In the genomic region with DNA sequence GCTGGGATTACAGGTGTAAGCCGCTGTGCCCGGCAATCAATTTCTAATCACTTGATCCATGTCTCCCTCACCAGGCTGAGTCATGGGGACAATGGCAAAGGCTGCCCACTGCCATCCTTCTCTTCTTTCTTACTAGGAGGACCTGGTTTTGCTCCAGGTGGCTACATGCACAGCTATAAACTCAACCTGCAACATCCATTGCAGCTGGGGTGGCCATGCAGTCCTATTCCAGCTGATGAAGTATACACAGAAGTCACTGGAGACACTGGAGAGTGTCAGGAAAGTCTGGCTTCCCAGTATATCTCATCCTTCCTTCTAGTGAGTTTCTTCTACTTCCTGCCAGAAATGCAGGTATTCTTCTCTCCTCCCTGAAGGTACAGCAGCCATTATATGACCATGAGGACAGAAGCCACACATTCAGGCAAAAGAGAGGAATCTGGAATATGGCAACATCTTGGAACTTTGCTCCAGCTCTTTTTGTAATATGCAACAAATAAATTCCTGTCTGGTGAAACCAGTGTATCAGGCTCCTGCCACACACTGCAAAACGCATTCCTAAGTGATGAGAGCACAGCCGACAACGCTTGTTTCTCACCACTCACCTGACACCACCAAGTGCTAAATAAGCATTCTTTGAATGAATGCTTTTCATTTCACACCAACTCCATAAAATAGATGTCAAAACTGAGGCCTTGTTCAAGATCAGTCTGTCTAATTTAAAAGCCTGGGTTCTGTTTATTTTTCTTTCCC, we compare ENCODE assay signal across 9 cellular contexts. TPM values are rescaled to one million over a fixed set of nuclear protein-coding genes. Genes with fewer than 3 reads are reported as not detected.
A peak's percentile ranks its signal among the peaks of the same experiment; 100 is the strongest.
DNase-seq lines count a peak whose midpoint lies in the region; ATAC-seq and TF ChIP-seq lines count a peak whose summit lies in the region.
"Had no signal": no experiment of that assay in that cellular context is flagged by ENCODE, and none has a peak within 500 bp of the region (broad histone marks: within the 10 kb centered on the region; RNA-seq: fewer than 3 reads in every experiment).

No MANE protein-coding gene starts in this region.

- H4K5ac ChIP-seq in IMR-90 (ENCODE audit: low read depth, low read length): no peak overlapping the region

- H3K36me3 ChIP-seq in IMR-90 (ENCODE audit: control insufficient read depth, insufficient read depth, low read length) (no peaks in the 10 kb centered on the region), endodermal cell (ENCODE audit: control insufficient read depth, insufficient read depth, low read length) (no peaks in the 10 kb centered on the region), lung (ENCODE audit: control insufficient read depth in 2 of 2, insufficient read depth in 2 of 2, low read length in 2 of 2) (no peaks in the 10 kb centered on the region), MM.1S (replicated peaks; ENCODE audit: insufficient read depth, low read length) (no peaks in the 10 kb centered on the region)

- no peaks in the 10 kb centered on the region for H3F3A ChIP-seq in MM.1S (ENCODE audit: insufficient read depth, low read length)

- no peak overlapping the region for H3K4ac ChIP-seq in IMR-90 (ENCODE audit: low read depth, low read length)

- intact Hi-C loops in IMR-90 (cut with micrococcal nuclease): no loop called here

- H3K23ac ChIP-seq in IMR-90 (ENCODE audit: low read depth, low read length): no peak overlapping the region

- H2BK5ac ChIP-seq in IMR-90 (ENCODE audit: low read depth, low read length, poor library complexity, severe bottlenecking): no peak overlapping the region

- peaks cover 48% of the 10 kb centered on the region for H3K4me1 Mint-ChIP-seq in endodermal cell

- no peak overlapping the region for H3K56ac ChIP-seq in IMR-90 (ENCODE audit: extremely low read depth, insufficient read depth, low read length)

- TF ChIP-seq CTCF in IMR-90 (conservative IDR thresholded peaks at IDR 0.05; ENCODE audit: low read depth, low read length): no peak
- TF ChIP-seq CTCF in endodermal cell (conservative IDR thresholded peaks at IDR 0.05): no peak
- no peak for TF ChIP-seq CTCF in lung (IDR thresholded peaks at IDR 0.05; ENCODE audit: control extremely low read depth, extremely low read depth)
- no peak for TF ChIP-seq CTCF in GM10266 (IDR thresholded peaks at IDR 0.05; ENCODE audit: control insufficient read depth, insufficient read depth, low read depth, missing control alignments)
- no peak for TF ChIP-seq CTCF in MM.1S (IDR thresholded peaks at IDR 0.05; ENCODE audit: low read length)

- H2AFZ ChIP-seq in IMR-90 (replicated peaks; ENCODE audit: low read length, poor library complexity) (no peak overlapping the region), MM.1S (ENCODE audit: low read length) (no peak overlapping the region)

- H2AK5ac ChIP-seq in IMR-90 (ENCODE audit: low read depth, low read length): no peak overlapping the region

- no peaks in the 10 kb centered on the region for H3K9me3 ChIP-seq in IMR-90 (ENCODE audit: control insufficient read depth, insufficient read depth, low read length)
- H3K9me3 ChIP-seq in endodermal cell (ENCODE audit: control insufficient read depth, low read length): no peaks in the 10 kb centered on the region
- H3K9me3 ChIP-seq in lung (ENCODE audit: control insufficient read depth in 2 of 2, insufficient read depth in 1 of 2, low read length in 1 of 2): peaks cover 0 to 3% of the 10 kb centered on the region in 2 donors
- no peaks in the 10 kb centered on the region for H3K9me3 ChIP-seq in MM.1S (replicated peaks; ENCODE audit: insufficient read depth, low read length)

- H4K8ac ChIP-seq in IMR-90 (ENCODE audit: low read depth in 2 of 2, low read length in 2 of 2): no peak overlapping the region

- H2BK20ac ChIP-seq in IMR-90 (ENCODE audit: low read depth, low read length): no peak overlapping the region

- H3K14ac ChIP-seq in IMR-90 (replicated peaks; ENCODE audit: low read depth, low read length): no peak overlapping the region

- H4K20me1 ChIP-seq in IMR-90 (ENCODE audit: insufficient read depth, low read length): no peaks in the 10 kb centered on the region
- H4K20me1 ChIP-seq in MM.1S (ENCODE audit: insufficient read depth, low read length): no peaks in the 10 kb centered on the region

- H3K4me1 ChIP-seq in IMR-90 (ENCODE audit: control insufficient read depth, insufficient read depth, low read length) (peaks cover 4% of the 10 kb centered on the region), endodermal cell (ENCODE audit: control insufficient read depth, insufficient read depth, low read length) (peaks cover 21% of the 10 kb centered on the region), lung (ENCODE audit: control insufficient read depth in 2 of 2, insufficient read depth in 2 of 2, low read length in 2 of 2) (peaks cover 0 to 30% of the 10 kb centered on the region in 2 donors), MM.1S (ENCODE audit: low read length) (no peaks in the 10 kb centered on the region)

- DNase-seq in AG08395 (ENCODE audit: low spot score) (peak; percentile 82), IMR-90 (peak; percentile 71), endodermal cell (peak; percentile 84), lung (ENCODE audit: low spot score) (peak; percentile 69), DMS 273 treated with DMSO at 0.1 percent for 48 hours (lab: John Stamatoyannopoulos, UW) (no peak), GM10266 (ENCODE audit: extremely low spot score) (no peak), MM.1S (no peak)
- no peak for DNase-seq in activated T-cell treated with anti-CD3 and anti-CD28 coated beads, Interleukin-2, amount 50 U/mL, for 48 hours
- DNase-seq: NCI-H2171 treated with DMSO at 0.1 percent for 48 hours had no signal

- H3K27ac Mint-ChIP-seq in endodermal cell: peak overlapping the region; percentile 77

- H4K91ac ChIP-seq in IMR-90 (ENCODE audit: insufficient read depth, low read depth, low read length): no peak overlapping the region

- H3K9ac ChIP-seq in IMR-90 (ENCODE audit: low read depth, low read length): no peak overlapping the region
- peak overlapping the region; percentile 27 for H3K9ac ChIP-seq in endodermal cell (ENCODE audit: extremely low read depth, low read length, poor library complexity, severe bottlenecking)
- no peak overlapping the region for H3K9ac ChIP-seq in MM.1S (ENCODE audit: low read length)

- BruUV-seq in IMR-90 (replicated peaks; lab: Mats Ljungman, UMichigan): no TSS peak

- ATAC-seq in IMR-90 (ENCODE audit: low read depth) (peak; percentile 89), lung (ENCODE audit: insufficient read depth, low FRiP score) (peak; percentile 24)

- no peak overlapping the region for H2BK15ac ChIP-seq in IMR-90 (ENCODE audit: low read depth, low read length)

- no peak overlapping the region for H2BK120ac ChIP-seq in IMR-90 (ENCODE audit: low read depth, low read length)

- H3K79me2 ChIP-seq in MM.1S (ENCODE audit: low read length): no peaks in the 10 kb centered on the region

- H3K9me3 Mint-ChIP-seq in endodermal cell: no peaks in the 10 kb centered on the region

- H3K18ac ChIP-seq in IMR-90 (ENCODE audit: low read depth, low read length): no peak overlapping the region; the same call in 1 of the 2 replicates

- H3K27me3 Mint-ChIP-seq in endodermal cell (ENCODE audit: insufficient read depth): no peaks in the 10 kb centered on the region

- in situ Hi-C loops in IMR-90 (cut with MboI; ENCODE audit: low sequenced_read_pairs): no loop called here

- peaks cover 10% of the 10 kb centered on the region for H3K27me3 ChIP-seq in IMR-90 (ENCODE audit: control insufficient read depth, insufficient read depth, low read length)
- H3K27me3 ChIP-seq in endodermal cell (ENCODE audit: control insufficient read depth, insufficient read depth, low read length, poor library complexity, severe bottlenecking): no peaks in the 10 kb centered on the region
- H3K27me3 ChIP-seq in lung (ENCODE audit: control insufficient read depth, insufficient read depth): no peaks in the 10 kb centered on the region
- no peaks in the 10 kb centered on the region for H3K27me3 ChIP-seq in MM.1S (replicated peaks; ENCODE audit: insufficient read depth, low read length)

- H3K9me2 ChIP-seq in MM.1S (replicated peaks; ENCODE audit: insufficient read depth, low read length): no peaks in the 10 kb centered on the region

- CTCF ChIA-PET in IMR-90 (lab: Yijun Ruan, JAX): no interaction called here

- no peak for TF ChIP-seq RAD21 in IMR-90 (IDR thresholded peaks at IDR 0.05; ENCODE audit: low read length)

- H3K4me3 ChIP-seq in IMR-90 (ENCODE audit: insufficient read depth, low read depth, low read length): no peak overlapping the region
- H3K4me3 ChIP-seq in endodermal cell (ENCODE audit: low read length): no peak overlapping the region
- H3K4me3 ChIP-seq in lung: no peak overlapping the region
- H3K4me3 ChIP-seq in MM.1S (ENCODE audit: low read length): no peak overlapping the region

- dilution Hi-C loops in IMR-90 (cut with HindIII; ENCODE audit: low sequenced_read_pairs, unreplicated experiment): no loop called here

- no peaks in the 10 kb centered on the region for H3K36me3 Mint-ChIP-seq in endodermal cell (ENCODE audit: low read depth)

- H3K4me3 Mint-ChIP-seq in endodermal cell: no peak overlapping the region

- H3K27ac ChIP-seq in IMR-90 (ENCODE audit: insufficient read depth, low read length) (no peak overlapping the region), endodermal cell (ENCODE audit: low read depth, low read length) (no peak overlapping the region), lung (ENCODE audit: low read depth in 1 of 2, low read length in 1 of 2) (peak overlapping the region; percentile 69 to 78), MM.1S (ENCODE audit: low read length) (no peak overlapping the region)

- H3K4me2 ChIP-seq in IMR-90 (ENCODE audit: low read depth, low read length) (no peak overlapping the region), MM.1S (ENCODE audit: low read depth, low read length) (no peak overlapping the region)

- no CpG with 5 or more reads among the region's 5 CpGs for WGBS in IMR-90 (ENCODE audit: extremely low coverage in 2 of 2, insufficient read length in 1 of 2), 2 experiments
- WGBS in endodermal cell (ENCODE audit: insufficient coverage in 1 of 2, insufficient read length in 1 of 2), 2 experiments: 62 to 75% methylated on average over 5 of the region's 5 CpGs
- 69 to 84% methylated on average over 5 of the region's 5 CpGs for WGBS in lung, 2 donors

- H3K79me1 ChIP-seq in IMR-90 (ENCODE audit: low read depth in 1 of 2, low read length in 2 of 2): no peaks in the 10 kb centered on the region

- H2AK9ac ChIP-seq in IMR-90 (replicated peaks; ENCODE audit: low read depth, low read length, poor library complexity): no peak overlapping the region

- POLR2A ChIA-PET in IMR-90 (lab: Charles Lee; ENCODE audit: unreplicated experiment): no interaction called here

- no peaks in the 10 kb centered on the region; the same call in 1 of the 2 replicates for H3K9me1 ChIP-seq in IMR-90 (ENCODE audit: insufficient read depth, low read length)

- no peak for TF ChIP-seq POLR2A in IMR-90 (IDR thresholded peaks at IDR 0.05; ENCODE audit: low read depth, low read length)

RNA-seq across cellular contexts. Expression of a gene that starts 32.3 kb away (rescaled TPM):
- not detected in 2 replicates for total RNA-seq in IMR-90 (2012; rRNA removed)
- not detected in 2 replicates for polyA plus RNA-seq in IMR-90 (2012; rRNA removed)
- polyA plus RNA-seq in IMR-90 (2012; cell fraction: cytosol; rRNA removed): not detected in 2 replicates
- polyA plus RNA-seq in IMR-90 (2012; cell fraction: nucleus; rRNA removed; ENCODE audit: low replicate concordance): not detected in 2 replicates
- total RNA-seq in endodermal cell: under 1 TPM; 0.20 to 0.49 TPM
- 0.25 TPM for polyA plus RNA-seq in endodermal cell (2013, experiment 1 of 2)
- polyA plus RNA-seq in endodermal cell (2013, experiment 2 of 2): 0.41 TPM
- total RNA-seq in lung: 10 to 100 TPM; 22.3 to 42.7 TPM
- polyA plus RNA-seq in lung: 10 to 100 TPM in 1 of 2 donors, 1 to 10 TPM in 1; 4.6 to 33.8 TPM

RNA-seq across cellular contexts. Expression of a gene that starts 52.3 kb away (rescaled TPM):
- total RNA-seq in IMR-90 (2012; rRNA removed) (not detected in 2 replicates), endodermal cell (10 to 100 TPM in 1 of 2 donors, 1 to 10 TPM in 1; 10.0 to 18.0 TPM), lung (10 to 100 TPM; 42.4 to 63.5 TPM)
- polyA plus RNA-seq in IMR-90 (2012; rRNA removed) (not detected in 2 replicates), lung (10 to 100 TPM in 1 of 2 donors, 1 to 10 TPM in 1; 8.6 to 16.2 TPM)
- polyA plus RNA-seq in IMR-90 (2012; cell fraction: cytosol; rRNA removed): not detected in 2 replicates
- not detected in 2 replicates for polyA plus RNA-seq in IMR-90 (2012; cell fraction: nucleus; rRNA removed; ENCODE audit: low replicate concordance)
- polyA plus RNA-seq in endodermal cell (2013, experiment 1 of 2): 6.9 TPM
- polyA plus RNA-seq in endodermal cell (2013, experiment 2 of 2): 7.5 TPM

Comparison
In these comparisons a context has a peak if more than half of its experiments do, and no peak if none do; other contexts are left out.
1. DNase-seq: peak in AG08395 (single experiment), IMR-90 (single experiment), endodermal cell (single experiment) and lung (single experiment); none in DMS 273 treated with DMSO at 0.1 percent for 48 hours (single experiment), GM10266 (single experiment), MM.1S (single experiment) and activated T-cell treated with anti-CD3 and anti-CD28 coated beads, Interleukin-2, amount 50 U/mL, for 48 hours (0 of 2).
2. H3K27ac ChIP-seq: peak in lung (2 of 2); none in IMR-90 (single experiment), endodermal cell (single experiment) and MM.1S (single experiment).
3. RNA of a gene that starts 32.3 kb away (total RNA-seq): 22.3 to 42.7 TPM in lung; 0.20 to 0.49 TPM in endodermal cell and not detected in IMR-90; every median in the first group is over 10 times any median in the second.
4. RNA of a gene that starts 52.3 kb away (total RNA-seq): 42.4 to 63.5 TPM in lung and 10.0 to 18.0 TPM in endodermal cell; not detected in IMR-90; every median in the first group is over 10 times any median in the second.